14 cellular contexts compared by ENCODE assay signal in genomic region chr7:157854066-157854891, GRCh38.
DNase-seq lines count a peak whose midpoint lies in the region; ATAC-seq and TF ChIP-seq lines count a peak whose summit lies in the region.
"Had no signal": no experiment of that assay in that cellular context is flagged by ENCODE, and none has a peak within 500 bp of the region (broad histone marks: within the 10 kb centered on the region; RNA-seq: fewer than 3 reads in every experiment).

No MANE protein-coding gene starts in this region.

- POLR2A ChIA-PET in MCF 10A (lab: Yijun Ruan, JAX): no interaction called here
- POLR2A ChIA-PET in naive thymus-derived CD4-positive, alpha-beta T cell (lab: Charles Lee): interaction anchor here (0.5 to 0.6 kb wide), 2 partner anchors 26 to 41 kb away, joined by 3 to 4 read pairs; no protein-coding TSS in a partner anchor

- ATAC-seq in naive thymus-derived CD4-positive, alpha-beta T cell: peak; percentile 83
- ATAC-seq in aorta (ENCODE audit: low FRiP score): peak; percentile 61
- no peak for ATAC-seq in GM18858 (IDR thresholded peaks at IDR 0.05; ENCODE audit: unreplicated experiment)
- ATAC-seq: Panc1 had no signal

- BruUV-seq in MCF 10A (replicated peaks; lab: Mats Ljungman, UMichigan): no TSS peak

- H3K27me3 ChIP-seq in breast epithelium: no peaks in the 10 kb centered on the region
- H3K27me3 ChIP-seq in naive thymus-derived CD4-positive, alpha-beta T cell (ENCODE audit: control insufficient read depth in 2 of 2, insufficient read depth in 2 of 2, low read length in 2 of 2): no peaks in the 10 kb centered on the region
- H3K27me3 ChIP-seq in aorta (ENCODE audit: control insufficient read depth in 1 of 2, insufficient read depth in 2 of 2, low read length in 1 of 2): no peaks in the 10 kb centered on the region

- H3K36me3 ChIP-seq in breast epithelium (no peaks in the 10 kb centered on the region), aorta (ENCODE audit: control insufficient read depth in 1 of 2, insufficient read depth in 2 of 2, low read length in 1 of 2) (no peaks in the 10 kb centered on the region)
- no peaks in the 10 kb centered on the region for H3K36me3 ChIP-seq in naive thymus-derived CD4-positive, alpha-beta T cell (ENCODE audit: control insufficient read depth in 2 of 3, insufficient read depth in 3 of 3, low read length in 3 of 3)

- no peak overlapping the region for H3K4me3 Mint-ChIP-seq in MCF 10A (ENCODE audit: unreplicated experiment)
- H3K4me3 Mint-ChIP-seq in naive thymus-derived CD4-positive, alpha-beta T cell: peak overlapping the region in 2 of 10 donors; percentile 41 to 56
- H3K4me3 Mint-ChIP-seq: activated CD4-positive, alpha-beta T cell treated with anti-CD3 and anti-CD28 coated beads, Interleukin-2, amount 10 ng/mL, durations not matched to agents 24 days and 14 days; activated naive CD8-positive, alpha-beta T cell treated with anti-CD3 and anti-CD28 coated beads, Interleukin-2, amount 10 ng/mL, durations not matched to agents 7 days and 5 days; endodermal cell had no signal

- peaks cover 17% of the 10 kb centered on the region for H3K9me3 Mint-ChIP-seq in MCF 10A (ENCODE audit: unreplicated experiment)
- H3K9me3 Mint-ChIP-seq in naive thymus-derived CD4-positive, alpha-beta T cell: no peaks in the 10 kb centered on the region
- H3K9me3 Mint-ChIP-seq: activated CD4-positive, alpha-beta T cell treated with anti-CD3 and anti-CD28 coated beads, Interleukin-2, amount 10 ng/mL, durations not matched to agents 24 days and 14 days; activated naive CD8-positive, alpha-beta T cell treated with anti-CD3 and anti-CD28 coated beads, Interleukin-2, amount 10 ng/mL, durations not matched to agents 7 days and 5 days had no signal

- DNase-seq in breast epithelium (ENCODE audit: low spot score in 2 of 2) (peak in 1 of 2 donors; percentile 37), MCF 10A (ENCODE audit: unreplicated experiment) (no peak), globus pallidus (ENCODE audit: low spot score) (peak; percentile 31), aorta (peak; percentile 79 to 91), hepatic stellate cell (ENCODE audit: low spot score) (no peak)
- no peak for DNase-seq in naive thymus-derived CD4-positive, alpha-beta T cell
- DNase-seq in effector CD8-positive, alpha-beta T cell (lab: John Stamatoyannopoulos, UW): no peak
- DNase-seq: 8988T; activated CD4-positive, alpha-beta T cell treated with anti-CD3 and anti-CD28 coated beads, Interleukin-2, amount 10 ng/mL, durations not matched to agents 24 days and 14 days; activated naive CD8-positive, alpha-beta T cell treated with anti-CD3 and anti-CD28 coated beads, Interleukin-2, amount 10 ng/mL, durations not matched to agents 7 days and 5 days; endodermal cell; NCI-H2081 had no signal

- 81 to 82% methylated on average over 28 of the region's 28 CpGs for WGBS in aorta, 2 donors

- H3K4me3 ChIP-seq in breast epithelium (no peak overlapping the region), aorta (ENCODE audit: low read length in 2 of 2) (no peak overlapping the region)
- H3K4me3 ChIP-seq in naive thymus-derived CD4-positive, alpha-beta T cell (ENCODE audit: low read length): no peak overlapping the region

- H3K27ac ChIP-seq in breast epithelium (peak overlapping the region; percentile 33 to 63), aorta (ENCODE audit: low read depth in 1 of 2, low read length in 2 of 2) (no peak overlapping the region)
- no peak overlapping the region for H3K27ac ChIP-seq in naive thymus-derived CD4-positive, alpha-beta T cell (ENCODE audit: low read depth, low read length)

- CTCF ChIA-PET in MCF 10A (lab: Yijun Ruan, JAX): no interaction called here
- CTCF ChIA-PET in naive thymus-derived CD4-positive, alpha-beta T cell (lab: Charles Lee): no interaction called here

- no peaks in the 10 kb centered on the region for H3K4me1 ChIP-seq in breast epithelium
- peaks cover 0 to 20% of the 10 kb centered on the region in 2 donors for H3K4me1 ChIP-seq in naive thymus-derived CD4-positive, alpha-beta T cell (ENCODE audit: control insufficient read depth in 2 of 2, insufficient read depth in 2 of 2, low read length in 2 of 2)
- H3K4me1 ChIP-seq in aorta (ENCODE audit: control insufficient read depth in 1 of 2, insufficient read depth in 2 of 2, low read length in 2 of 2): no peaks in the 10 kb centered on the region

- intact Hi-C loops in breast epithelium (cut with DNase I; ENCODE audit: low total_unique reads) (no loop called here), MCF 10A (cut with micrococcal nuclease) (no loop called here), aorta (cut with DNase I) (no loop called here)
- intact Hi-C loops in naive thymus-derived CD4-positive, alpha-beta T cell (cut with micrococcal nuclease): loop anchor here in 1 of 2 donors (5.0 to 10.0 kb wide), 2 partner anchors 49 to 362 kb away; no protein-coding TSS in a partner anchor

- H3K9me3 ChIP-seq in breast epithelium: no peaks in the 10 kb centered on the region
- H3K9me3 ChIP-seq in naive thymus-derived CD4-positive, alpha-beta T cell (ENCODE audit: control insufficient read depth in 2 of 3, low read length in 3 of 3): no peaks in the 10 kb centered on the region
- no peaks in the 10 kb centered on the region for H3K9me3 ChIP-seq in aorta (ENCODE audit: control insufficient read depth, low read length)

- H3K36me3 Mint-ChIP-seq in MCF 10A (ENCODE audit: insufficient read depth, unreplicated experiment): no peaks in the 10 kb centered on the region
- H3K36me3 Mint-ChIP-seq in naive thymus-derived CD4-positive, alpha-beta T cell: no peaks in the 10 kb centered on the region
- H3K36me3 Mint-ChIP-seq: activated naive CD8-positive, alpha-beta T cell treated with anti-CD3 and anti-CD28 coated beads, Interleukin-2, amount 10 ng/mL, durations not matched to agents 7 days and 5 days had no signal

- TF ChIP-seq CTCF in breast epithelium (IDR thresholded peaks at IDR 0.05) (no peak), MCF 10A (IDR thresholded peaks at IDR 0.05; ENCODE audit: unreplicated experiment) (no peak)

- H3K27me3 Mint-ChIP-seq in MCF 10A (ENCODE audit: insufficient read depth, unreplicated experiment): no peaks in the 10 kb centered on the region
- H3K27me3 Mint-ChIP-seq in naive thymus-derived CD4-positive, alpha-beta T cell: no peaks in the 10 kb centered on the region
- H3K27me3 Mint-ChIP-seq: activated CD4-positive, alpha-beta T cell treated with anti-CD3 and anti-CD28 coated beads, Interleukin-2, amount 10 ng/mL, durations not matched to agents 24 days and 14 days; activated naive CD8-positive, alpha-beta T cell treated with anti-CD3 and anti-CD28 coated beads, Interleukin-2, amount 10 ng/mL, durations not matched to agents 7 days and 5 days had no signal

- H3K27ac Mint-ChIP-seq in MCF 10A (ENCODE audit: low read depth, unreplicated experiment): no peak overlapping the region
- peak overlapping the region in 2 of 9 donors; percentile 2 to 45 for H3K27ac Mint-ChIP-seq in naive thymus-derived CD4-positive, alpha-beta T cell
- H3K27ac Mint-ChIP-seq: activated CD4-positive, alpha-beta T cell treated with anti-CD3 and anti-CD28 coated beads, Interleukin-2, amount 10 ng/mL, durations not matched to agents 24 days and 14 days; activated naive CD8-positive, alpha-beta T cell treated with anti-CD3 and anti-CD28 coated beads, Interleukin-2, amount 10 ng/mL, durations not matched to agents 7 days and 5 days; endodermal cell had no signal

- TF ChIP-seq POLR2A in breast epithelium (IDR thresholded peaks at IDR 0.05): no peak

- H3K4me1 Mint-ChIP-seq in MCF 10A (ENCODE audit: insufficient read depth, unreplicated experiment): no peaks in the 10 kb centered on the region
- H3K4me1 Mint-ChIP-seq in naive thymus-derived CD4-positive, alpha-beta T cell: peaks cover 5 to 30% (median 18%) of the 10 kb centered on the region in 7 donors

Comparison
In these comparisons a context has a peak if more than half of its experiments do, and no peak if none do; other contexts are left out.
1. DNase-seq: peak in globus pallidus (single experiment) and aorta (2 of 2); none in MCF 10A (single experiment), naive thymus-derived CD4-positive, alpha-beta T cell (0 of 9), hepatic stellate cell (single experiment) and effector CD8-positive, alpha-beta T cell (single experiment).
2. H3K27ac ChIP-seq: peak in breast epithelium (2 of 2); none in naive thymus-derived CD4-positive, alpha-beta T cell (single experiment) and aorta (0 of 2).